ENCODE assay signal across 19 cellular contexts in the genomic region with DNA sequence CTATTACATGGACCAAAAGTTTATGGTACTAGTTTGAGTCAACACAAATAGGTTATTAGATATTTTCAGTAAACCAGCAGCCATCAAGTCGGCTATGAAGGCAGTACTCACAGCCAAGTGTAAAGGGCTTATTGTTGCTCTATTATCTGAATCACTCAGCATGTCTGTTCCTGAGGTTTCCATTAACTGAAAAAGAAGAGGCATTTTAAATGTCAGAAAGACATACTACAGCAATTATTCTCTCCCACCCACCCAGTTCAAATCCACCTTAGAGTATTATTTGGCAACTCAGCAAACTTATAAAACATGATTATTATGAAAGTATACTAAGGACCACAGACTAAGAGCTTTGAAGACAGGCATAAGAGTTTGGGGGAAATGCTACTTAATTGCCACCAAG.
DNase-seq lines count a peak whose midpoint lies in the region; ATAC-seq and TF ChIP-seq lines count a peak whose summit lies in the region.
"Had no signal": no experiment of that assay in that cellular context is flagged by ENCODE, and none has a peak within 500 bp of the region (broad histone marks: within the 10 kb centered on the region; RNA-seq: fewer than 3 reads in every experiment).

No MANE protein-coding gene starts in this region.

- H3K27me3 ChIP-seq in dorsolateral prefrontal cortex = no peaks in the 10 kb centered on the region
- H3K27me3 ChIP-seq: MG63, SJCRH30 had no signal

- H3K36me3 Mint-ChIP-seq in progenitor cell of endocrine pancreas (ENCODE audit: insufficient read depth) = peaks cover 29% of the 10 kb centered on the region

- H3K4me3 ChIP-seq in SK-N-MC = no peak overlapping the region
- H3K4me3 ChIP-seq in dorsolateral prefrontal cortex = no peak overlapping the region
- H3K4me3 ChIP-seq in coronary artery = no peak overlapping the region
- H3K4me3 ChIP-seq: MG63, SJCRH30 had no signal

- peaks cover 3% of the 10 kb centered on the region for H3K9me3 Mint-ChIP-seq in progenitor cell of endocrine pancreas (ENCODE audit: low read depth)

- H3K4me1 Mint-ChIP-seq in progenitor cell of endocrine pancreas (ENCODE audit: low read depth) = peaks cover 4% of the 10 kb centered on the region

- intact Hi-C loops in dorsolateral prefrontal cortex (cut with DNase I) = loop anchor here in 1 of 2 donors (5.0 kb wide), 1 partner anchor 33 kb away; no protein-coding TSS in a partner anchor

- peak; percentile 22 for DNase-seq in NCI-H1105 treated with DMSO at 0.1 percent for 48 hours (lab: John Stamatoyannopoulos, UW)
- no peak for DNase-seq in NCI-H1105 (lab: John Stamatoyannopoulos, UW)
- no peak for DNase-seq in SK-N-MC (ENCODE audit: low read depth, low spot score)
- DNase-seq in dorsolateral prefrontal cortex = no peak
- DNase-seq in progenitor cell of endocrine pancreas (ENCODE audit: low spot score, unreplicated experiment) = no peak
- no peak for DNase-seq in coronary artery (ENCODE audit: low spot score)
- DNase-seq in AML-193 (lab: John Stamatoyannopoulos, UW) = no peak
- DNase-seq: DMS79 treated with DMSO at 0.1 percent for 48 hours, MG63, NCI-H1048, NCI-H1694, NCI-H2081 treated with DMSO at 0.1 percent for 48 hours, NCI-H510A, NCI-H774, PC-3, SJCRH30 had no signal

- ATAC-seq in HG03139 (IDR thresholded peaks at IDR 0.05; ENCODE audit: unreplicated experiment) = no peak
- ATAC-seq: PC-3 had no signal

- TF ChIP-seq CTCF in dorsolateral prefrontal cortex (IDR thresholded peaks at IDR 0.05 in 54 of 56, conservative IDR thresholded peaks at IDR 0.05 in 2 of 56; ENCODE audit: low read depth in 1 of 56, partially characterized antibody in 56 of 56) = no peak
- TF ChIP-seq CTCF in progenitor cell of endocrine pancreas (IDR thresholded peaks at IDR 0.05; ENCODE audit: unreplicated experiment) = no peak
- TF ChIP-seq CTCF in coronary artery (IDR thresholded peaks at IDR 0.05) = no peak

- H3K9me3 ChIP-seq in SK-N-MC (ENCODE audit: low read depth, low read length) = no peaks in the 10 kb centered on the region
- H3K9me3 ChIP-seq: MG63, SJCRH30 had no signal

- H3K9ac ChIP-seq in SK-N-MC (ENCODE audit: insufficient read length) = no peak overlapping the region

- H3K4me3 Mint-ChIP-seq in progenitor cell of endocrine pancreas (ENCODE audit: low read depth) = no peak overlapping the region
- H3K4me3 Mint-ChIP-seq: CD14-positive monocyte had no signal

- H3K27me3 Mint-ChIP-seq in progenitor cell of endocrine pancreas = no peaks in the 10 kb centered on the region

- peak overlapping the region; percentile 9 for H3K27ac Mint-ChIP-seq in progenitor cell of endocrine pancreas
- H3K27ac Mint-ChIP-seq: CD14-positive monocyte had no signal

- H3K27ac ChIP-seq in SK-N-MC (peak overlapping the region; percentile 54; the same call in 1 of the 2 replicates), dorsolateral prefrontal cortex (peak overlapping the region in 42 of 59 donors; percentile 6 to 75 (median 40)), coronary artery (no peak overlapping the region)
- H3K27ac ChIP-seq: 22Rv1, SJCRH30 had no signal

- no peaks in the 10 kb centered on the region for H3K36me3 ChIP-seq in SK-N-MC (ENCODE audit: insufficient read depth, low read length)

Comparison
In these comparisons a context has a peak if more than half of its experiments do, and no peak if none do; other contexts are left out.
1. H3K27ac ChIP-seq: peak in SK-N-MC (single experiment) and dorsolateral prefrontal cortex (42 of 59); none in coronary artery (0 of 2).